ENCODE assay signal across 10 cellular contexts in genomic region chr18:22346968-22347611, GRCh38.
DNase-seq lines count a peak whose midpoint lies in the region; ATAC-seq and TF ChIP-seq lines count a peak whose summit lies in the region.
"Had no signal": no experiment of that assay in that cellular context is flagged by ENCODE, and none has a peak within 500 bp of the region (broad histone marks: within the 10 kb centered on the region; RNA-seq: fewer than 3 reads in every experiment).

No MANE protein-coding gene starts in this region.

- no peak for DNase-seq in CD4-positive, CD25-positive, alpha-beta regulatory T cell
- DNase-seq in NOMO-1 treated with DMSO at 0.1 percent for 48 hours (lab: John Stamatoyannopoulos, UW; ENCODE audit: unreplicated experiment) = peak; percentile 62
- DNase-seq in UCSD-AML1 (lab: John Stamatoyannopoulos, UW; ENCODE audit: unreplicated experiment) = no peak
- no peak for DNase-seq in stimulated activated CD4-positive, alpha-beta T cell treated with anti-CD3 and anti-CD28 coated beads, Interleukin-12 subunit alpha, Interleukin-12 subunit beta, amount 100 ng/mL, for 4 hours
- DNase-seq in AML-193 (lab: John Stamatoyannopoulos, UW) = no peak
- DNase-seq: activated effector memory CD4-positive, alpha-beta T cell treated with Interleukin-2 at 50 U/mL for 16 hours; DND-41 had no signal

- TF ChIP-seq CTCF in gastroesophageal sphincter (IDR thresholded peaks at IDR 0.05) (no peak), nephron (IDR thresholded peaks at IDR 0.05; ENCODE audit: unreplicated experiment in 3 of 3) (no peak)

- peaks cover 0 to 4% (median 0%) of the 10 kb centered on the region in 7 donors for H3K9me3 Mint-ChIP-seq in CD4-positive, CD25-positive, alpha-beta regulatory T cell
- no peaks in the 10 kb centered on the region for H3K9me3 Mint-ChIP-seq in nephron

- H3K27ac Mint-ChIP-seq in CD4-positive, CD25-positive, alpha-beta regulatory T cell = peak overlapping the region in 2 of 3 donors; percentile 82 to 86
- peak overlapping the region; percentile 89 to 99 (median 94) for H3K27ac Mint-ChIP-seq in nephron

- peaks cover 16% of the 10 kb centered on the region for H3K27me3 ChIP-seq in CD4-positive, CD25-positive, alpha-beta regulatory T cell (ENCODE audit: control insufficient read depth, insufficient read depth, low read length)
- H3K27me3 ChIP-seq in gastroesophageal sphincter = peaks cover 8% of the 10 kb centered on the region

- no peak for TF ChIP-seq EP300 in gastroesophageal sphincter (IDR thresholded peaks at IDR 0.05)

- peaks cover 45% of the 10 kb centered on the region for H3K27me3 Mint-ChIP-seq in CD4-positive, CD25-positive, alpha-beta regulatory T cell
- peaks cover 68% of the 10 kb centered on the region for H3K27me3 Mint-ChIP-seq in nephron (ENCODE audit: low read depth)

- no peaks in the 10 kb centered on the region for H3K9me3 ChIP-seq in CD4-positive, CD25-positive, alpha-beta regulatory T cell (ENCODE audit: control insufficient read depth in 2 of 2, low read length in 2 of 2)
- no peaks in the 10 kb centered on the region for H3K9me3 ChIP-seq in gastroesophageal sphincter

- TF ChIP-seq POLR2A in gastroesophageal sphincter (IDR thresholded peaks at IDR 0.05) = no peak

- peak overlapping the region in 3 of 4 donors; percentile 47 to 83 (median 75) for H3K4me3 Mint-ChIP-seq in CD4-positive, CD25-positive, alpha-beta regulatory T cell
- peak overlapping the region; percentile 83 to 94 (median 93) for H3K4me3 Mint-ChIP-seq in nephron

- H3K36me3 Mint-ChIP-seq in CD4-positive, CD25-positive, alpha-beta regulatory T cell = no peaks in the 10 kb centered on the region
- no peaks in the 10 kb centered on the region for H3K36me3 Mint-ChIP-seq in nephron (ENCODE audit: low read depth)

- ATAC-seq in CD4-positive, CD25-positive, alpha-beta regulatory T cell (ENCODE audit: low read depth in 2 of 2) = no peak
- ATAC-seq in gastroesophageal sphincter = peak; percentile 53
- no peak for ATAC-seq in GM19035 (IDR thresholded peaks at IDR 0.05; ENCODE audit: unreplicated experiment)

- H3K4me1 Mint-ChIP-seq in CD4-positive, CD25-positive, alpha-beta regulatory T cell = peaks cover 0 to 32% (median 0%) of the 10 kb centered on the region in 4 donors
- H3K4me1 Mint-ChIP-seq in nephron = peaks cover 49% of the 10 kb centered on the region

- H3K4me3 ChIP-seq in CD4-positive, CD25-positive, alpha-beta regulatory T cell (ENCODE audit: low read depth, low read length) = peak overlapping the region; percentile 21
- H3K4me3 ChIP-seq in gastroesophageal sphincter = no peak overlapping the region

- WGBS in gastroesophageal sphincter (ENCODE audit: low coverage in 1 of 2), 2 donors = 25 to 58% methylated on average over 8 to 10 of the region's 15 CpGs

- H3K4me1 ChIP-seq in CD4-positive, CD25-positive, alpha-beta regulatory T cell (ENCODE audit: control insufficient read depth, insufficient read depth, low read length, poor library complexity, severe bottlenecking) = peaks cover 4% of the 10 kb centered on the region
- peaks cover 0 to 45% (median 10%) of the 10 kb centered on the region in 3 donors for H3K4me1 ChIP-seq in gastroesophageal sphincter

- peak overlapping the region; percentile 29 for H3K27ac ChIP-seq in CD4-positive, CD25-positive, alpha-beta regulatory T cell (ENCODE audit: insufficient read depth, low read length, poor library complexity, severe bottlenecking)
- peak overlapping the region; percentile 27 to 82 (median 60) for H3K27ac ChIP-seq in gastroesophageal sphincter

- no peaks in the 10 kb centered on the region for H3K36me3 ChIP-seq in CD4-positive, CD25-positive, alpha-beta regulatory T cell (ENCODE audit: control insufficient read depth, insufficient read depth, low read length)
- H3K36me3 ChIP-seq in gastroesophageal sphincter = no peaks in the 10 kb centered on the region
